ENCODE assay signal across 8 cellular contexts in the genomic region with DNA sequence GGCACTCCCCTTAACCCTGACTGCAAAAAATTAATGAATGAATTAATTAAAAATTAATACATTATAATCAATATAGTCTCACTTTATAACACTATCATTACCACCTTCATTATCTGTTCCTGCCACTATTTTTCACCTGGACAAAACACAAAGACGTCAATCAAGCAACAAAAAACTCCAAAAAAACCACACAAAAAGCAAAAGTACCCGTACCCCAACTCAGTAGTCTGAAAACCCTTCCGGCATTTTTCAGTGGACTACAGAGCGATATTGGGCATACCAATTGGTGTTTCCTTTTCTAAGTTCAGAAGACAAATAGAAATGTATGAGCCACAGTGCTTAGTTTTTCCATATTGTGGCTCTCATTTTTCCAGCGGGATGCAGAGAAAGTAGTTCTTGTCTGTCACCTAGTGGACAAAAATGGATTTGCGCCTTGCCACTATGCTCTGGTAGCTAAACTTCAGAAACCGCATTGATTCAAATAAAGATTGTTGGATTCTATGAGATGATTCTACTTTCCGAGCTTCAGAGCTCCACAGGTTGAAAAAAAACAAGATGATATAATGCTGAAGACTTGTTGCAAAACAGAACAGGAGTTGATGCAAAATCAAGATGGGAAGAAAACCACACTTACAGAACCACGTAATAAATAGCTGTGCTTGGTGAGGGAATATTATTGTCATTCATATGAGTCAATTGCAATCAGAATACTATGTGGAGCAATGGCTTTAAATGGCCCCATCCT. TPM values are rescaled to one million over a fixed set of nuclear protein-coding genes. Genes with fewer than 3 reads are reported as not detected.
DNase-seq lines count a peak whose midpoint lies in the region; ATAC-seq and TF ChIP-seq lines count a peak whose summit lies in the region.

No MANE protein-coding gene starts in this region.

- no peak overlapping the region for H3K4me3 ChIP-seq in LNCaP clone FGC (ENCODE audit: low read depth, low read length)
- H3K4me3 ChIP-seq in ovary = no peak overlapping the region
- no peak overlapping the region for H3K4me3 ChIP-seq in vagina

- WGBS in ovary, 3 donors = 16 to 19% (median 18%) methylated on average over 9 of the region's 9 CpGs

- H3K27ac ChIP-seq in foreskin keratinocyte (no peak overlapping the region), ovary (no peak overlapping the region), vagina (no peak overlapping the region)

- no peak for TF ChIP-seq POLR2A in ovary (IDR thresholded peaks at IDR 0.05)
- TF ChIP-seq POLR2A in vagina (IDR thresholded peaks at IDR 0.05) = no peak

- TF ChIP-seq EP300 in ovary (IDR thresholded peaks at IDR 0.05) = no peak

- peak; percentile 56 for DNase-seq in AG20443 (ENCODE audit: low spot score)
- DNase-seq in LNCaP clone FGC (ENCODE audit: low read depth) = peak; percentile 57
- peak; percentile 38 to 63 for DNase-seq in SHP77 (lab: John Stamatoyannopoulos, UW)
- DNase-seq in activated effector memory CD4-positive, alpha-beta T cell treated with anti-CD3 and anti-CD28 coated beads, Interleukin-2, amount 50 U/mL, for 16 hours = peak; percentile 80
- DNase-seq in foreskin keratinocyte = peak; percentile 54 to 78
- peak in 3 of 5 donors; percentile 21 to 67 (median 59) for DNase-seq in ovary
- no peak for DNase-seq in vagina (ENCODE audit: extremely low spot score in 2 of 2)

- H3K36me3 ChIP-seq in ovary (no peaks in the 10 kb centered on the region), vagina (no peaks in the 10 kb centered on the region)

- intact Hi-C loops in ovary (cut with DNase I) (loop anchor here in 3 of 4 donors (2.0 to 5.0 kb wide), 2 partner anchors 211 to 214 kb away; no protein-coding TSS in a partner anchor), vagina (cut with DNase I) (loop anchor here (2.0 kb wide), 1 partner anchor 214 kb away; no protein-coding TSS in a partner anchor)

- TF ChIP-seq CTCF in LNCaP clone FGC (IDR thresholded peaks at IDR 0.05; ENCODE audit: control insufficient read depth, extremely low read depth, insufficient read depth) (peak; percentile 91), foreskin keratinocyte (conservative IDR thresholded peaks at IDR 0.05) (peak; percentile 99), ovary (IDR thresholded peaks at IDR 0.05) (peak; percentile 87 to 96 (median 88)), vagina (IDR thresholded peaks at IDR 0.05) (peak; percentile 76 to 95 (median 77))

- H3K9me3 ChIP-seq in ovary (no peaks in the 10 kb centered on the region), vagina (no peaks in the 10 kb centered on the region)

- peak; percentile 60 for ATAC-seq in GM18909 (IDR thresholded peaks at IDR 0.05; ENCODE audit: poor library complexity, unreplicated experiment)
- no peak for ATAC-seq in foreskin keratinocyte

- no peaks in the 10 kb centered on the region for H3K27me3 ChIP-seq in foreskin keratinocyte
- H3K27me3 ChIP-seq in ovary = no peaks in the 10 kb centered on the region
- no peaks in the 10 kb centered on the region for H3K27me3 ChIP-seq in vagina

- peaks cover 48% of the 10 kb centered on the region for H3K4me1 ChIP-seq in foreskin keratinocyte
- H3K4me1 ChIP-seq in ovary (ENCODE audit: insufficient read depth) = peaks cover 2% of the 10 kb centered on the region
- peaks cover 32% of the 10 kb centered on the region for H3K4me1 ChIP-seq in vagina

RNA-seq across cellular contexts. Expression of a gene that starts 50.6 kb away (rescaled TPM):
- total RNA-seq in foreskin keratinocyte (897 and 1,100 TPM in 2 replicates), ovary (100 to 1,000 TPM; 230 to 350 (median 276) TPM), vagina (193 TPM)
- polyA plus RNA-seq in foreskin keratinocyte (321 and 351 TPM in 2 replicates), ovary (100 to 1,000 TPM; 207 to 517 TPM)

Comparison
In these comparisons a context has a peak if more than half of its experiments do, and no peak if none do; other contexts are left out.
1. DNase-seq: peak in AG20443 (single experiment), LNCaP clone FGC (single experiment), SHP77 (2 of 2), activated effector memory CD4-positive, alpha-beta T cell treated with anti-CD3 and anti-CD28 coated beads, Interleukin-2, amount 50 U/mL, for 16 hours (single experiment), foreskin keratinocyte (2 of 2) and ovary (3 of 5); none in vagina (0 of 2).
2. Peak in every context shown above with its lines, with median percentiles within 50 percentile points of each other: CTCF ChIP-seq.